Comparison of ENCODE assay signal across 1 cellular context in the genomic region with DNA sequence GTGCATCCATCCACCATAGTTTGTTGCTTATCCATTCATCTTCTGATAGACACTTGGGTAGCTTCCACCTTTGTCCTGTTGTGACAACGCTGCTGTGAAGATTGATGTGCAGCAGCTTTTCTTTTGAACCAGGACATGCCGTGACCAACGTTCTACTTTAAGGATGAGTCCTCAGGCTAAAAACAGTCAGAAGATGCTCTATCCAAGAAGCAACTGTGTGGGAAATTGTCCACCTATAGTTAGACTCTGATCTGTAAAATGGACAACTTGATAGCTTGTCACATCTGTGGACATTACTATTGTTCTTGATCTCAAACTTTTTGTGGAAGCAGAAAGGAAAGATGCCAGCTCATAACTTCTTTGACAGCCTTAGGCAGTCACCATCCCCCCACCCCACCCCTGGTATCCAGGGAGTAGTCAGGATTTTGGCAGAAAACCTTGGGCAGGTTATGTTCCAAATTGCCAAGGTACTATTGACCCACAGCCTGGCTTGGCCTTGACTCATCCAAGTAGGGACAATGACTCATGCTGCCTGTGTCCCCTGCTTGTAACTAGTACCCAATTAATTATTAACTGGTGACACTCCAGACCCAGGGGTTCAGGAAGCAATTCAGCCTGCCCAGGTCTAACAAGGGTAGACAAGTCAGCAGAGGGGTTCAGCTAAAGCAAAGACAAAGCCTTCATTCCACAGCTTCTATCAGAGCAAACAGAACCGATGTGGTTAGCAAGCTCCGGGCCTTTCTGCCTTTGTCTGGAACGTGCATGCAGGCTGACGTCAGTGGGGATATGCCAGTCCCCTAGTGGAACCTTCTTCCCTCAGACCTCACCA.
A peak's percentile ranks its signal among the peaks of the same experiment; 100 is the strongest.
TF ChIP-seq lines count a peak whose summit lies in the region.

No MANE protein-coding gene starts in this region.

TF ChIP-seq in HepG2, 621 proteins besides CTCF, POLR2A, EP300 and RAD21 (continued from another document and continues in another):
- TF ChIP-seq, protein P1, sequence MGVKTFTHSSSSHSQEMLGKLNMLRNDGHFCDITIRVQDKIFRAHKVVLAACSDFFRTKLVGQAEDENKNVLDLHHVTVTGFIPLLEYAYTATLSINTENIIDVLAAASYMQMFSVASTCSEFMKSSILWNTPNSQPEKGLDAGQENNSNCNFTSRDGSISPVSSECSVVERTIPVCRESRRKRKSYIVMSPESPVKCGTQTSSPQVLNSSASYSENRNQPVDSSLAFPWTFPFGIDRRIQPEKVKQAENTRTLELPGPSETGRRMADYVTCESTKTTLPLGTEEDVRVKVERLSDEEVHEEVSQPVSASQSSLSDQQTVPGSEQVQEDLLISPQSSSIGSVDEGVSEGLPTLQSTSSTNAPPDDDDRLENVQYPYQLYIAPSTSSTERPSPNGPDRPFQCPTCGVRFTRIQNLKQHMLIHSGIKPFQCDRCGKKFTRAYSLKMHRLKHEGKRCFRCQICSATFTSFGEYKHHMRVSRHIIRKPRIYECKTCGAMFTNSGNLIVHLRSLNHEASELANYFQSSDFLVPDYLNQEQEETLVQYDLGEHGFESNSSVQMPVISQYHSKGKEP (CRISPR knock-in tag; IDR thresholded peaks at IDR 0.05), result no peak
- TF ChIP-seq ZSCAN21 (CRISPR knock-in tag; IDR thresholded peaks at IDR 0.05; ENCODE audit: borderline replicate concordance), result no peak
- no peak for TF ChIP-seq TCF12 (IDR thresholded peaks at IDR 0.05)
- TF ChIP-seq TCF12 (CRISPR knock-in tag; IDR thresholded peaks at IDR 0.05), result peak; percentile 72; the same call in 1 of the 2 replicates
- no peak for TF ChIP-seq HMGA1 (CRISPR knock-in tag; conservative IDR thresholded peaks at IDR 0.05)
- TF ChIP-seq, protein P2, sequence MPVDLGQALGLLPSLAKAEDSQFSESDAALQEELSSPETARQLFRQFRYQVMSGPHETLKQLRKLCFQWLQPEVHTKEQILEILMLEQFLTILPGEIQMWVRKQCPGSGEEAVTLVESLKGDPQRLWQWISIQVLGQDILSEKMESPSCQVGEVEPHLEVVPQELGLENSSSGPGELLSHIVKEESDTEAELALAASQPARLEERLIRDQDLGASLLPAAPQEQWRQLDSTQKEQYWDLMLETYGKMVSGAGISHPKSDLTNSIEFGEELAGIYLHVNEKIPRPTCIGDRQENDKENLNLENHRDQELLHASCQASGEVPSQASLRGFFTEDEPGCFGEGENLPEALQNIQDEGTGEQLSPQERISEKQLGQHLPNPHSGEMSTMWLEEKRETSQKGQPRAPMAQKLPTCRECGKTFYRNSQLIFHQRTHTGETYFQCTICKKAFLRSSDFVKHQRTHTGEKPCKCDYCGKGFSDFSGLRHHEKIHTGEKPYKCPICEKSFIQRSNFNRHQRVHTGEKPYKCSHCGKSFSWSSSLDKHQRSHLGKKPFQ (CRISPR knock-in tag; IDR thresholded peaks at IDR 0.05; ENCODE audit: insufficient replicate concordance), result peak; percentile 18
- TF ChIP-seq ZNF143 (CRISPR knock-in tag; IDR thresholded peaks at IDR 0.05), result no peak
- TF ChIP-seq, protein P3, sequence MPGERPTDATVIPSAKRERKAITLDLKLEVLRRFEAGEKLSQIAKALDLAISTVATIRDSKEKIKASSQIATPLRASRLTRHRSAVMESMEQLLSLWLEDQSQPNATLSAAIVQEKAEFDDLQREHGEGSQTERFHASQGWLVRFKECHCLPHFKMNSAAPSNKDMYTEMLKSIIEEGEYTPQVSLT (CRISPR knock-in tag; IDR thresholded peaks at IDR 0.05; ENCODE audit: borderline replicate concordance, low read depth), result no peak
- TF ChIP-seq ARNT2 (CRISPR knock-in tag; IDR thresholded peaks at IDR 0.05; ENCODE audit: low read depth), result peak; percentile 61; the same call in 1 of the 2 replicates
- TF ChIP-seq SNRNP70 (IDR thresholded peaks at IDR 0.05; ENCODE audit: low read depth, low read length), result no peak
- TF ChIP-seq, protein P4, sequence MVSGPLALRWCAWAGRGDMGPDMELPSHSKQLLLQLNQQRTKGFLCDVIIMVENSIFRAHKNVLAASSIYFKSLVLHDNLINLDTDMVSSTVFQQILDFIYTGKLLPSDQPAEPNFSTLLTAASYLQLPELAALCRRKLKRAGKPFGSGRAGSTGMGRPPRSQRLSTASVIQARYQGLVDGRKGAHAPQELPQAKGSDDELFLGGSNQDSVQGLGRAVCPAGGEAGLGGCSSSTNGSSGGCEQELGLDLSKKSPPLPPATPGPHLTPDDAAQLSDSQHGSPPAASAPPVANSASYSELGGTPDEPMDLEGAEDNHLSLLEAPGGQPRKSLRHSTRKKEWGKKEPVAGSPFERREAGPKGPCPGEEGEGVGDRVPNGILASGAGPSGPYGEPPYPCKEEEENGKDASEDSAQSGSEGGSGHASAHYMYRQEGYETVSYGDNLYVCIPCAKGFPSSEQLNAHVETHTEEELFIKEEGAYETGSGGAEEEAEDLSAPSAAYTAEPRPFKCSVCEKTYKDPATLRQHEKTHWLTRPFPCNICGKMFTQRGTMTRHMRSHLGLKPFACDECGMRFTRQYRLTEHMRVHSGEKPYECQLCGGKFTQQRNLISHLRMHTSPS (CRISPR knock-in tag; IDR thresholded peaks at IDR 0.05; ENCODE audit: low read depth), result peak; percentile 84
- no peak for TF ChIP-seq ZNF367 (CRISPR knock-in tag; IDR thresholded peaks at IDR 0.05; ENCODE audit: borderline replicate concordance)
- TF ChIP-seq, protein P5, sequence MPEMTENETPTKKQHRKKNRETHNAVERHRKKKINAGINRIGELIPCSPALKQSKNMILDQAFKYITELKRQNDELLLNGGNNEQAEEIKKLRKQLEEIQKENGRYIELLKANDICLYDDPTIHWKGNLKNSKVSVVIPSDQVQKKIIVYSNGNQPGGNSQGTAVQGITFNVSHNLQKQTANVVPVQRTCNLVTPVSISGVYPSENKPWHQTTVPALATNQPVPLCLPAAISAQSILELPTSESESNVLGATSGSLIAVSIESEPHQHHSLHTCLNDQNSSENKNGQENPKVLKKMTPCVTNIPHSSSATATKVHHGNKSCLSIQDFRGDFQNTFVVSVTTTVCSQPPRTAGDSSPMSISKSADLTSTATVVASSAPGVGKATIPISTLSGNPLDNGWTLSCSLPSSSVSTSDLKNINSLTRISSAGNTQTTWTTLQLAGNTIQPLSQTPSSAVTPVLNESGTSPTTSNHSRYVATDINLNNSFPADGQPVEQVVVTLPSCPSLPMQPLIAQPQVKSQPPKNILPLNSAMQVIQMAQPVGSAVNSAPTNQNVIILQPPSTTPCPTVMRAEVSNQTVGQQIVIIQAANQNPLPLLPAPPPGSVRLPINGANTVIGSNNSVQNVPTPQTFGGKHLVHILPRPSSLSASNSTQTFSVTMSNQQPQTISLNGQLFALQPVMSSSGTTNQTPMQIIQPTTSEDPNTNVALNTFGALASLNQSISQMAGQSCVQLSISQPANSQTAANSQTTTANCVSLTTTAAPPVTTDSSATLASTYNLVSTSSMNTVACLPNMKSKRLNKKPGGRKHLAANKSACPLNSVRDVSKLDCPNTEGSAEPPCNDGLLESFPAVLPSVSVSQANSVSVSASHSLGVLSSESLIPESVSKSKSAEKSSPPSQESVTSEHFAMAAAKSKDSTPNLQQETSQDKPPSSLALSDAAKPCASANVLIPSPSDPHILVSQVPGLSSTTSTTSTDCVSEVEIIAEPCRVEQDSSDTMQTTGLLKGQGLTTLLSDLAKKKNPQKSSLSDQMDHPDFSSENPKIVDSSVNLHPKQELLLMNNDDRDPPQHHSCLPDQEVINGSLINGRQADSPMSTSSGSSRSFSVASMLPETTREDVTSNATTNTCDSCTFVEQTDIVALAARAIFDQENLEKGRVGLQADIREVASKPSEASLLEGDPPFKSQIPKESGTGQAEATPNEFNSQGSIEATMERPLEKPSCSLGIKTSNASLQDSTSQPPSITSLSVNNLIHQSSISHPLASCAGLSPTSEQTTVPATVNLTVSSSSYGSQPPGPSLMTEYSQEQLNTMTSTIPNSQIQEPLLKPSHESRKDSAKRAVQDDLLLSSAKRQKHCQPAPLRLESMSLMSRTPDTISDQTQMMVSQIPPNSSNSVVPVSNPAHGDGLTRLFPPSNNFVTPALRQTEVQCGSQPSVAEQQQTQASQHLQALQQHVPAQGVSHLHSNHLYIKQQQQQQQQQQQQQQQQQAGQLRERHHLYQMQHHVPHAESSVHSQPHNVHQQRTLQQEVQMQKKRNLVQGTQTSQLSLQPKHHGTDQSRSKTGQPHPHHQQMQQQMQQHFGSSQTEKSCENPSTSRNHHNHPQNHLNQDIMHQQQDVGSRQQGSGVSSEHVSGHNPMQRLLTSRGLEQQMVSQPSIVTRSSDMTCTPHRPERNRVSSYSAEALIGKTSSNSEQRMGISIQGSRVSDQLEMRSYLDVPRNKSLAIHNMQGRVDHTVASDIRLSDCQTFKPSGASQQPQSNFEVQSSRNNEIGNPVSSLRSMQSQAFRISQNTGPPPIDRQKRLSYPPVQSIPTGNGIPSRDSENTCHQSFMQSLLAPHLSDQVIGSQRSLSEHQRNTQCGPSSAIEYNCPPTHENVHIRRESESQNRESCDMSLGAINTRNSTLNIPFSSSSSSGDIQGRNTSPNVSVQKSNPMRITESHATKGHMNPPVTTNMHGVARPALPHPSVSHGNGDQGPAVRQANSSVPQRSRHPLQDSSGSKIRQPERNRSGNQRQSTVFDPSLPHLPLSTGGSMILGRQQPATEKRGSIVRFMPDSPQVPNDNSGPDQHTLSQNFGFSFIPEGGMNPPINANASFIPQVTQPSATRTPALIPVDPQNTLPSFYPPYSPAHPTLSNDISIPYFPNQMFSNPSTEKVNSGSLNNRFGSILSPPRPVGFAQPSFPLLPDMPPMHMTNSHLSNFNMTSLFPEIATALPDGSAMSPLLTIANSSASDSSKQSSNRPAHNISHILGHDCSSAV (CRISPR knock-in tag; IDR thresholded peaks at IDR 0.05; ENCODE audit: borderline replicate concordance), result no peak
- TF ChIP-seq, protein P6, sequence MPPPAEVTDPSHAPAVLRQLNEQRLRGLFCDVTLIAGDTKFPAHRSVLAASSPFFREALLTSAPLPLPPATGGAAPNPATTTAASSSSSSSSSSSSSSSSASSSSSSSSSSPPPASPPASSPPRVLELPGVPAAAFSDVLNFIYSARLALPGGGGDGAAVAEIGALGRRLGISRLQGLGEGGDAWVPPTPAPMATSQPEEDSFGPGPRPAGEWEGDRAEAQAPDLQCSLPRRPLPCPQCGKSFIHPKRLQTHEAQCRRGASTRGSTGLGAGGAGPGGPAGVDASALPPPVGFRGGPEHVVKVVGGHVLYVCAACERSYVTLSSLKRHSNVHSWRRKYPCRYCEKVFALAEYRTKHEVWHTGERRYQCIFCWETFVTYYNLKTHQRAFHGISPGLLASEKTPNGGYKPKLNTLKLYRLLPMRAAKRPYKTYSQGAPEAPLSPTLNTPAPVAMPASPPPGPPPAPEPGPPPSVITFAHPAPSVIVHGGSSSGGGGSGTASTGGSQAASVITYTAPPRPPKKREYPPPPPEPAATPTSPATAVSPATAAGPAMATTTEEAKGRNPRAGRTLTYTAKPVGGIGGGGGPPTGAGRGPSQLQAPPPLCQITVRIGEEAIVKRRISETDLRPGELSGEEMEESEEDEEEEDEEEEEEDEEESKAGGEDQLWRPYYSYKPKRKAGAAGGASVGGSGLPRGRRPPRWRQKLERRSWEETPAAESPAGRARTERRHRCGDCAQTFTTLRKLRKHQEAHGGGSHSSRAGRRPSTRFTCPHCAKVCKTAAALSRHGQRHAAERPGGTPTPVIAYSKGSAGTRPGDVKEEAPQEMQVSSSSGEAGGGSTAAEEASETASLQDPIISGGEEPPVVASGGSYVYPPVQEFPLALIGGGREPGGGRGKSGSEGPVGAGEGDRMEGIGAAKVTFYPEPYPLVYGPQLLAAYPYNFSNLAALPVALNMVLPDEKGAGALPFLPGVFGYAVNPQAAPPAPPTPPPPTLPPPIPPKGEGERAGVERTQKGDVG (CRISPR knock-in tag; IDR thresholded peaks at IDR 0.05; ENCODE audit: borderline replicate concordance), result peak; percentile 37; the same call in 1 of the 2 replicates
- TF ChIP-seq, protein P7, sequence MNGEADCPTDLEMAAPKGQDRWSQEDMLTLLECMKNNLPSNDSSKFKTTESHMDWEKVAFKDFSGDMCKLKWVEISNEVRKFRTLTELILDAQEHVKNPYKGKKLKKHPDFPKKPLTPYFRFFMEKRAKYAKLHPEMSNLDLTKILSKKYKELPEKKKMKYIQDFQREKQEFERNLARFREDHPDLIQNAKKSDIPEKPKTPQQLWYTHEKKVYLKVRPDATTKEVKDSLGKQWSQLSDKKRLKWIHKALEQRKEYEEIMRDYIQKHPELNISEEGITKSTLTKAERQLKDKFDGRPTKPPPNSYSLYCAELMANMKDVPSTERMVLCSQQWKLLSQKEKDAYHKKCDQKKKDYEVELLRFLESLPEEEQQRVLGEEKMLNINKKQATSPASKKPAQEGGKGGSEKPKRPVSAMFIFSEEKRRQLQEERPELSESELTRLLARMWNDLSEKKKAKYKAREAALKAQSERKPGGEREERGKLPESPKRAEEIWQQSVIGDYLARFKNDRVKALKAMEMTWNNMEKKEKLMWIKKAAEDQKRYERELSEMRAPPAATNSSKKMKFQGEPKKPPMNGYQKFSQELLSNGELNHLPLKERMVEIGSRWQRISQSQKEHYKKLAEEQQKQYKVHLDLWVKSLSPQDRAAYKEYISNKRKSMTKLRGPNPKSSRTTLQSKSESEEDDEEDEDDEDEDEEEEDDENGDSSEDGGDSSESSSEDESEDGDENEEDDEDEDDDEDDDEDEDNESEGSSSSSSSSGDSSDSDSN (CRISPR knock-in tag; IDR thresholded peaks at IDR 0.05), result peak; percentile 70
- peak; percentile 80; the same call in 1 of the 2 replicates for TF ChIP-seq ZBTB7B (CRISPR knock-in tag; IDR thresholded peaks at IDR 0.05)
- TF ChIP-seq SAP130 (CRISPR knock-in tag; IDR thresholded peaks at IDR 0.05; ENCODE audit: low read depth), result peak; percentile 93
- peak; percentile 64 for TF ChIP-seq ZNF629 (CRISPR knock-in tag; conservative IDR thresholded peaks at IDR 0.05)
- 0 out of 2 replicates have a peak, but pooled peaks have one; percentile 7 for TF ChIP-seq SNAI1 (CRISPR knock-in tag; IDR thresholded peaks at IDR 0.05; ENCODE audit: borderline replicate concordance)
- 0 out of 2 replicates have a peak, but pooled peaks have one; percentile 14 for TF ChIP-seq KDM4B (CRISPR knock-in tag; IDR thresholded peaks at IDR 0.05)
- TF ChIP-seq ZNF460 (CRISPR knock-in tag; IDR thresholded peaks at IDR 0.05; ENCODE audit: borderline replicate concordance), result no peak; the same call in 1 of the 2 replicates
- TF ChIP-seq ZNF724P (CRISPR knock-in tag; IDR thresholded peaks at IDR 0.05; ENCODE audit: borderline replicate concordance), result no peak
- TF ChIP-seq GATA4 (IDR thresholded peaks at IDR 0.05; ENCODE audit: borderline replicate concordance, low read depth), result no peak
- 0 out of 2 replicates have a peak, but pooled peaks have one; percentile 64 for TF ChIP-seq ZNF557 (CRISPR knock-in tag; IDR thresholded peaks at IDR 0.05)
- TF ChIP-seq NR2F2 (IDR thresholded peaks at IDR 0.05; ENCODE audit: borderline replicate concordance, low read depth), result peak; percentile 85
- peak; percentile 84 for TF ChIP-seq HNF4A (CRISPR knock-in tag; IDR thresholded peaks at IDR 0.05)
- TF ChIP-seq, protein P8, sequence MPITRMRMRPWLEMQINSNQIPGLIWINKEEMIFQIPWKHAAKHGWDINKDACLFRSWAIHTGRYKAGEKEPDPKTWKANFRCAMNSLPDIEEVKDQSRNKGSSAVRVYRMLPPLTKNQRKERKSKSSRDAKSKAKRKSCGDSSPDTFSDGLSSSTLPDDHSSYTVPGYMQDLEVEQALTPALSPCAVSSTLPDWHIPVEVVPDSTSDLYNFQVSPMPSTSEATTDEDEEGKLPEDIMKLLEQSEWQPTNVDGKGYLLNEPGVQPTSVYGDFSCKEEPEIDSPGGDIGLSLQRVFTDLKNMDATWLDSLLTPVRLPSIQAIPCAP (CRISPR knock-in tag; IDR thresholded peaks at IDR 0.05; ENCODE audit: low read depth), result no peak
